Comparison of ENCODE assay signal across 9 cellular contexts in genomic region chr3:152183473-152183872, GRCh38.
DNase-seq lines count a peak whose midpoint lies in the region; ATAC-seq and TF ChIP-seq lines count a peak whose summit lies in the region.
"Had no signal": no experiment of that assay in that cellular context is flagged by ENCODE, and none has a peak within 500 bp of the region (broad histone marks: within the 10 kb centered on the region; RNA-seq: fewer than 3 reads in every experiment).

No MANE protein-coding gene starts in this region.

- no peaks in the 10 kb centered on the region for H3K27me3 Mint-ChIP-seq in activated T-cell treated with anti-CD3 and anti-CD28 coated beads, Interleukin-2, amount 50 U/mL, for 4 hours (ENCODE audit: low read depth)

- H3K4me1 ChIP-seq in heart left ventricle, result peaks cover 0 to 10% (median 0%) of the 10 kb centered on the region in 12 donors
- H3K4me1 ChIP-seq: BLaER1 had no signal

- H3K27ac ChIP-seq in heart left ventricle, result no peak overlapping the region
- H3K27ac ChIP-seq: BLaER1 had no signal

- H3K9me3 Mint-ChIP-seq in activated T-cell treated with anti-CD3 and anti-CD28 coated beads, Interleukin-2, amount 50 U/mL, for 4 hours, result no peaks in the 10 kb centered on the region

- no peaks in the 10 kb centered on the region for H3K36me3 Mint-ChIP-seq in activated T-cell treated with anti-CD3 and anti-CD28 coated beads, Interleukin-2, amount 50 U/mL, for 4 hours (ENCODE audit: insufficient read depth)

- peak; percentile 45 to 78 (median 62) for TF ChIP-seq CTCF in heart left ventricle (IDR thresholded peaks at IDR 0.05)

- H3K9me3 ChIP-seq in heart left ventricle, result no peaks in the 10 kb centered on the region
- H3K9me3 ChIP-seq: BLaER1 had no signal

- ATAC-seq in HG02623 (IDR thresholded peaks at IDR 0.05; ENCODE audit: unreplicated experiment) (peak; percentile 70), heart left ventricle (peak; percentile 58 to 83 (median 66))
- ATAC-seq in activated T-cell treated with anti-CD3 and anti-CD28 coated beads, Interleukin-2, amount 50 U/mL, for 4 hours, result peak; percentile 87 to 92

- peaks cover 65% of the 10 kb centered on the region for H3K4me1 Mint-ChIP-seq in activated T-cell treated with anti-CD3 and anti-CD28 coated beads, Interleukin-2, amount 50 U/mL, for 4 hours (ENCODE audit: low read depth)

- no peaks in the 10 kb centered on the region for H3K36me3 ChIP-seq in heart left ventricle
- H3K36me3 ChIP-seq: BLaER1 had no signal

- no peak overlapping the region for H3K4me3 ChIP-seq in heart left ventricle
- H3K4me3 ChIP-seq: BLaER1 had no signal

- H3K27me3 ChIP-seq in heart left ventricle, result no peaks in the 10 kb centered on the region
- H3K27me3 ChIP-seq: BLaER1 had no signal

- WGBS in heart left ventricle, 4 donors, result 41 to 50% (median 45%) methylated on average over 4 of the region's 4 CpGs

- H3K4me3 Mint-ChIP-seq in activated T-cell treated with anti-CD3 and anti-CD28 coated beads, Interleukin-2, amount 50 U/mL, for 4 hours, result peak overlapping the region; percentile 22

- TF ChIP-seq POLR2A in heart left ventricle (IDR thresholded peaks at IDR 0.05), result no peak

- intact Hi-C loops in heart left ventricle (cut with DNase I), result loop anchor here (1.0 to 10.0 kb wide), 9 partner anchors 71 to 289 kb away; partner anchors contain the start of gene MBNL1 (in 2 of the 10)

- DNase-seq in NCI-H1436 (lab: John Stamatoyannopoulos, UW), result peak; percentile 50
- DNase-seq in NCI-H1436 treated with DMSO at 0.1 percent for 48 hours (lab: John Stamatoyannopoulos, UW), result no peak
- DNase-seq in NCI-H69 (lab: John Stamatoyannopoulos, UW), result peak; percentile 33
- DNase-seq in activated T-cell treated with anti-CD3 and anti-CD28 coated beads, Interleukin-2, amount 50 U/mL, for 4 hours, result peak; percentile 44
- DNase-seq in heart left ventricle, result peak in 4 of 5 donors; percentile 30 to 53 (median 39)
- DNase-seq in stimulated activated CD4-positive, alpha-beta T cell treated with anti-CD3 and anti-CD28 coated beads, Interleukin-12 subunit alpha, Interleukin-12 subunit beta, amount 100 ng/mL, for 4 hours, result peak; percentile 13
- no peak for DNase-seq in NCI-H128 (lab: John Stamatoyannopoulos, UW; ENCODE audit: unreplicated experiment)

Comparison
In these comparisons a context has a peak if more than half of its experiments do, and no peak if none do; other contexts are left out.
1. DNase-seq: peak in NCI-H1436 (single experiment), NCI-H69 (single experiment), activated T-cell treated with anti-CD3 and anti-CD28 coated beads, Interleukin-2, amount 50 U/mL, for 4 hours (single experiment), heart left ventricle (4 of 5) and stimulated activated CD4-positive, alpha-beta T cell treated with anti-CD3 and anti-CD28 coated beads, Interleukin-12 subunit alpha, Interleukin-12 subunit beta, amount 100 ng/mL, for 4 hours (single experiment); none in NCI-H1436 treated with DMSO at 0.1 percent for 48 hours (single experiment) and NCI-H128 (single experiment).
2. Peak in every context shown above with its lines, with median percentiles within 50 percentile points of each other: ATAC-seq.